In genomic region chr5:17118631-17119030, GRCh38 we compare ENCODE assay signal across 8 cellular contexts.
DNase-seq lines count a peak whose midpoint lies in the region; ATAC-seq, FAIRE-seq and TF ChIP-seq lines count a peak whose summit lies in the region.

No MANE protein-coding gene starts in this region.

- peak; percentile 92 to 96 for DNase-seq in A549 (ENCODE audit: low read depth in 1 of 2, low spot score in 1 of 2)
- DNase-seq in LoVo (ENCODE audit: low spot score) = peak; percentile 89
- no peak for DNase-seq in GM12878 (ENCODE audit: low read depth, low spot score)
- DNase-seq in left lobe of liver (ENCODE audit: low spot score) = no peak
- DNase-seq in tibial artery = peak; percentile 65 to 73
- DNase-seq in occipital lobe (lab: John Stamatoyannopoulos, UW) = no peak
- no peak for DNase-seq in NCI-H526 (lab: John Stamatoyannopoulos, UW)

- TF ChIP-seq POLR2A in A549 (IDR thresholded peaks at IDR 0.05; ENCODE audit: low read length) = no peak
- no peak for TF ChIP-seq POLR2A in GM12878 (IDR thresholded peaks at IDR 0.05; ENCODE audit: low read depth, low read length)

- H3K4me2 ChIP-seq in A549 (peak overlapping the region; percentile 72), GM12878 (ENCODE audit: control insufficient read depth, insufficient read depth) (no peak overlapping the region)

- ATAC-seq in A549 = peak; percentile 93 to 98
- peak; percentile 54 for ATAC-seq in GM19023 (IDR thresholded peaks at IDR 0.05; ENCODE audit: unreplicated experiment)
- peak; percentile 79 for ATAC-seq in GM12878
- ATAC-seq in left lobe of liver = peak; percentile 82

- H3K9me3 ChIP-seq in A549 (no peaks in the 10 kb centered on the region), GM12878 (replicated peaks; ENCODE audit: control insufficient read depth, insufficient read depth, low read length) (no peaks in the 10 kb centered on the region), tibial artery (no peaks in the 10 kb centered on the region)

- H3K27me3 ChIP-seq in GM12878 (replicated peaks in 1 of 2; ENCODE audit: control insufficient read depth in 2 of 2, insufficient read depth in 2 of 2, low read length in 1 of 2) = no peaks in the 10 kb centered on the region
- H3K27me3 ChIP-seq in tibial artery = no peaks in the 10 kb centered on the region

- SMC1A ChIA-PET in GM12878 (lab: Charles Lee; ENCODE audit: uncharacterized antibody, unreplicated experiment) = interaction anchor here (1.1 kb wide), 1 partner anchor 14 kb away, joined by 3 read pairs; no protein-coding TSS in a partner anchor

- H4K20me1 ChIP-seq in GM12878 (ENCODE audit: control insufficient read depth, insufficient read depth) = no peaks in the 10 kb centered on the region

- H3K36me3 ChIP-seq in GM12878 (ENCODE audit: control insufficient read depth in 2 of 2, insufficient read depth in 2 of 2, low read length in 1 of 2) (no peaks in the 10 kb centered on the region), tibial artery (no peaks in the 10 kb centered on the region)

- H3K27ac ChIP-seq in A549 (peak overlapping the region; percentile 87 to 92), GM12878 (ENCODE audit: control insufficient read depth, insufficient read depth) (no peak overlapping the region), tibial artery (no peak overlapping the region)

- TF ChIP-seq RAD21 in A549 (conservative IDR thresholded peaks at IDR 0.05 in 1 of 2, IDR thresholded peaks at IDR 0.05 in 1 of 2) (no peak), GM12878 (IDR thresholded peaks at IDR 0.05; ENCODE audit: insufficient read depth, low read depth, low read length) (no peak)

- POLR2A ChIA-PET in A549 (lab: Yijun Ruan, JAX) = interaction anchor here (1.0 kb wide), 1 partner anchor 182 kb away, joined by 4 read pairs; the partner anchor contains the start of gene MYO10
- POLR2A ChIA-PET in GM12878 (lab: Charles Lee) = no interaction called here

- in situ Hi-C loops in GM12878 (cut with MboI) = no loop called here

- intact Hi-C loops in GM12878 (cut with micrococcal nuclease; ENCODE audit: unreplicated experiment) = no loop called here
- intact Hi-C loops in tibial artery (cut with DNase I; ENCODE audit: low total_unique reads) = no loop called here

- no TSS peak for BruUV-seq in GM12878 (replicated peaks; lab: Mats Ljungman, UMichigan)

- H3K9ac ChIP-seq in GM12878 (ENCODE audit: control insufficient read depth, insufficient read depth, low read length) = no peak overlapping the region

- peak; percentile 39 for FAIRE-seq in A549 (lab: Jason Lieb, UNC)
- no peak for FAIRE-seq in GM12878 (lab: Jason Lieb, UNC)

- H3K79me2 ChIP-seq in GM12878 (ENCODE audit: control insufficient read depth, insufficient read depth, low read length) = no peaks in the 10 kb centered on the region

- H2AFZ ChIP-seq in GM12878 (ENCODE audit: control insufficient read depth, low read depth, low read length) = no peak overlapping the region

- no peak; a peak in 1 of 5 replicates for TF ChIP-seq EP300 in A549 (IDR thresholded peaks at IDR 0.05)
- no peak for TF ChIP-seq EP300 in GM12878 (IDR thresholded peaks at IDR 0.05; ENCODE audit: borderline replicate concordance in 1 of 2, control insufficient read depth in 1 of 2, low read depth in 2 of 2, low read length in 2 of 2)

- H3K4me1 ChIP-seq in A549 (peaks cover 52% of the 10 kb centered on the region), GM12878 (ENCODE audit: control insufficient read depth, insufficient read depth, low read length) (no peaks in the 10 kb centered on the region), tibial artery (peaks cover 0 to 6% (median 0%) of the 10 kb centered on the region in 4 donors)

- CTCF ChIA-PET in A549 (lab: Yijun Ruan, JAX) = interaction anchor here (0.6 to 1.5 kb wide), 5 partner anchors 10 to 175 kb away, joined by 3 to 6 read pairs (median 5); no protein-coding TSS in a partner anchor
- CTCF ChIA-PET in GM12878 (lab: Yijun Ruan, JAX) = no interaction called here

- H3K4me3 ChIP-seq in A549 (no peak overlapping the region), GM12878 (no peak overlapping the region), tibial artery (no peak overlapping the region)

- 3% methylated on average over 9 of the region's 9 CpGs for WGBS in A549 (ENCODE audit: missing lambda C conversion rate)
- 21% methylated on average over 9 of the region's 9 CpGs for WGBS in GM12878 (ENCODE audit: insufficient coverage, insufficient replicate concordance, low lambda C conversion rate, missing lambda C conversion rate)

- no peak for TF ChIP-seq CTCF in A549 (IDR thresholded peaks at IDR 0.05)
- no peak for TF ChIP-seq CTCF in GM12878 (IDR thresholded peaks at IDR 0.05 in 2 of 3, conservative IDR thresholded peaks at IDR 0.05 in 1 of 3; ENCODE audit: control insufficient read depth in 2 of 3, extremely low read depth in 1 of 3, insufficient read depth in 1 of 3, low read depth in 3 of 3, low read length in 3 of 3)
- no peak for TF ChIP-seq CTCF in tibial artery (IDR thresholded peaks at IDR 0.05)

- RAD21 ChIA-PET in GM12878 (lab: Charles Lee; ENCODE audit: unreplicated experiment) = no interaction called here

TF ChIP-seq in A549, 52 proteins besides CTCF, POLR2A, EP300 and RAD21 (continues in another document):
- TF ChIP-seq RCOR1 (IDR thresholded peaks at IDR 0.05; ENCODE audit: low read depth, low read length) (no peak), FOXS1 (CRISPR knock-in tag; IDR thresholded peaks at IDR 0.05) (no peak), POLR2AphosphoS2 (conservative IDR thresholded peaks at IDR 0.05; ENCODE audit: low read length) (no peak), MAZ (IDR thresholded peaks at IDR 0.05; ENCODE audit: borderline replicate concordance, low read depth, low read length) (no peak), HDAC2 (IDR thresholded peaks at IDR 0.05) (no peak), CHD2 (IDR thresholded peaks at IDR 0.05; ENCODE audit: low read length, partially characterized antibody) (no peak), ZSCAN20 (CRISPR knock-in tag; IDR thresholded peaks at IDR 0.05) (0 out of 2 replicates have a peak, but pooled peaks have one; percentile 54), CEBPB (IDR thresholded peaks at IDR 0.05) (0 out of 4 replicates have a peak, but pooled peaks of 1 of the 2 experiments have one; percentile 19), PBX3 (IDR thresholded peaks at IDR 0.05) (no peak), MAFK (IDR thresholded peaks at IDR 0.05; ENCODE audit: partially characterized antibody) (peak; percentile 47), FOSL2 (IDR thresholded peaks at IDR 0.05) (peak; percentile 83), FOSL2 (CRISPR knock-in tag; IDR thresholded peaks at IDR 0.05) (peak; percentile 98), EHF (CRISPR knock-in tag; IDR thresholded peaks at IDR 0.05) (no peak), GATA3 (IDR thresholded peaks at IDR 0.05; ENCODE audit: borderline replicate concordance) (peak; percentile 58; the same call in 1 of the 2 replicates), HOXB5 (CRISPR knock-in tag; IDR thresholded peaks at IDR 0.05) (peak; percentile 27; the same call in 1 of the 2 replicates)
- TF ChIP-seq, protein P1, sequence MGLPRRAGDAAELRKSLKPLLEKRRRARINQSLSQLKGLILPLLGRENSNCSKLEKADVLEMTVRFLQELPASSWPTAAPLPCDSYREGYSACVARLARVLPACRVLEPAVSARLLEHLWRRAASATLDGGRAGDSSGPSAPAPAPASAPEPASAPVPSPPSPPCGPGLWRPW (IDR thresholded peaks at IDR 0.05) = no peak

TF ChIP-seq in GM12878, 131 proteins besides CTCF, POLR2A, EP300 and RAD21:
- TF ChIP-seq MEF2B (IDR thresholded peaks at IDR 0.05; ENCODE audit: partially characterized antibody, poor library complexity, severe bottlenecking) (no peak), SPI1 (IDR thresholded peaks at IDR 0.05; ENCODE audit: borderline replicate concordance, insufficient read depth, low read depth, low read length) (peak; percentile 67)

Comparison
In these comparisons a context has a peak if more than half of its experiments do, and no peak if none do; other contexts are left out.
1. DNase-seq: peak in A549 (2 of 2), LoVo (single experiment) and tibial artery (2 of 2); none in GM12878 (single experiment), left lobe of liver (single experiment), occipital lobe (single experiment) and NCI-H526 (0 of 2).
2. H3K27ac ChIP-seq: peak in A549 (2 of 2); none in GM12878 (single experiment) and tibial artery (0 of 2).
3. Of the 24 proteins assayed by ChIP-seq in both GM12878 and A549: peak only in GM12878: none; only in A549: JUNB, MAX and SMC3; in both: none; in neither: 20; mixed calls (peak in some experiments, not most) for 1.
4. Peak in every context shown above with its lines, with median percentiles within 50 percentile points of each other: ATAC-seq.